In the genomic region with DNA sequence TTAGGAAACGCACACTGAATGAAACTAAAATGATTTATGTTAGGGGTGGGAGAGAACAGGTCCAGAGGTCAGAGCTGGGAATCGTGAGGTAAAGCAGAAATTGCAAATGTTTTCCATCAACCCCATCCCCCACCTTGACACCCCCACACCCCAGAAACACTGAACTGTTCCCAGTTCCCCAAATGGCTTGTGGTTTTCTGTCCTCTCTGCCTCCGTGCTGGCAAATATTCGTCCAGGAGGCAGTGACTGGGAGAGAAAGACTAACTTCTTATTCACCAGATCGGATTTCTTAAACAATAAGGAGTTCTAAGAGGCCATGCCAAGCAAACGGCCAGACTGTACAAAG, we compare ENCODE assay signal across 8 cellular contexts. TPM values are rescaled to one million over a fixed set of nuclear protein-coding genes. Genes with fewer than 3 reads are reported as not detected.
A peak's percentile ranks its signal among the peaks of the same experiment; 100 is the strongest.
DNase-seq lines count a peak whose midpoint lies in the region; ATAC-seq and TF ChIP-seq lines count a peak whose summit lies in the region.

No MANE protein-coding gene starts in this region.

- H3K27ac Mint-ChIP-seq in GM23338 (peak overlapping the region; percentile 77), activated B cell treated with CpG ODN at 0.5 μM for 24 hours (peak overlapping the region; percentile 80)

- H3K4me1 ChIP-seq in GM23338 (ENCODE audit: insufficient read depth) (peaks cover 45% of the 10 kb centered on the region), left ventricle myocardium inferior (peaks cover 95% of the 10 kb centered on the region), skeletal muscle satellite cell (ENCODE audit: control insufficient read depth, insufficient read depth, low read length) (peaks cover 39% of the 10 kb centered on the region)

- 0 out of 2 replicates have a peak overlapping the region, but pooled peaks have one; percentile 61 for H2AFZ ChIP-seq in GM23338

- H3K79me2 ChIP-seq in GM23338 (replicated peaks; ENCODE audit: insufficient read depth) = no peaks in the 10 kb centered on the region

- CTCF ChIA-PET in activated B cell treated with CpG ODN at 0.5 μM for 24 hours (lab: Charles Lee) = no interaction called here

- H3K27me3 Mint-ChIP-seq in GM23338 (ENCODE audit: insufficient read depth, low read depth, poor library complexity) (peaks cover 28% of the 10 kb centered on the region), activated B cell treated with CpG ODN at 0.5 μM for 24 hours (no peaks in the 10 kb centered on the region)

- no peaks in the 10 kb centered on the region; the same call in 2 of the 3 replicates for H3K9me3 Mint-ChIP-seq in GM23338
- peaks cover 3% of the 10 kb centered on the region for H3K9me3 Mint-ChIP-seq in activated B cell treated with CpG ODN at 0.5 μM for 24 hours

- H3K27me3 ChIP-seq in GM23338 (ENCODE audit: insufficient read depth) (peaks cover 9% of the 10 kb centered on the region), left ventricle myocardium inferior (ENCODE audit: low read depth) (no peaks in the 10 kb centered on the region), skeletal muscle satellite cell (ENCODE audit: control insufficient read depth, insufficient read depth, low read length) (no peaks in the 10 kb centered on the region)

- peak overlapping the region; percentile 65; the same call in 1 of the 2 replicates for H3K27ac ChIP-seq in GM23338 (ENCODE audit: low read depth)
- H3K27ac ChIP-seq in left ventricle myocardium inferior (replicated peaks) = peak overlapping the region; percentile 96

- intact Hi-C loops in activated B cell treated with CpG ODN at 0.5 μM for 24 hours (cut with micrococcal nuclease) (loop anchor here (1.0 to 2.0 kb wide), 4 partner anchors 11 to 41 kb away; a partner anchor contains a TSS), left ventricle myocardium inferior (cut with micrococcal nuclease) (no loop called here)

- POLR2A ChIA-PET in activated B cell treated with CpG ODN at 0.5 μM for 24 hours (lab: Charles Lee) = interaction anchor here (0.9 to 1.5 kb wide), 5 partner anchors 8 to 44 kb away, joined by 3 to 12 read pairs (median 4); no protein-coding TSS in a partner anchor

- peak overlapping the region; percentile 91 for H3K9ac ChIP-seq in skeletal muscle satellite cell (ENCODE audit: low read depth, low read length)

- H3K4me2 ChIP-seq in GM23338 = peak overlapping the region; percentile 91
- peak overlapping the region; percentile 87 for H3K4me2 ChIP-seq in skeletal muscle satellite cell (ENCODE audit: low read length)

- TF ChIP-seq CTCF in GM23338 (conservative IDR thresholded peaks at IDR 0.05; ENCODE audit: low read depth in 2 of 2) = no peak
- no peak for TF ChIP-seq CTCF in activated B cell treated with CpG ODN at 0.5 μM for 24 hours (IDR thresholded peaks at IDR 0.05)
- no peak for TF ChIP-seq CTCF in left ventricle myocardium inferior (IDR thresholded peaks at IDR 0.05; ENCODE audit: borderline replicate concordance)

- no peaks in the 10 kb centered on the region for H4K20me1 ChIP-seq in GM23338 (replicated peaks; ENCODE audit: insufficient read depth)

- H3K36me3 Mint-ChIP-seq in GM23338 (ENCODE audit: low read depth) (peaks cover 8% of the 10 kb centered on the region; the same call in 2 of the 3 replicates), activated B cell treated with CpG ODN at 0.5 μM for 24 hours (ENCODE audit: low read depth) (peaks cover 17% of the 10 kb centered on the region)

- H3K4me3 ChIP-seq in GM23338 (peak overlapping the region; percentile 76), left ventricle myocardium inferior (peak overlapping the region; percentile 85), skeletal muscle satellite cell (ENCODE audit: low read length) (peak overlapping the region; percentile 97)

- H3F3A ChIP-seq in GM23338 (replicated peaks; ENCODE audit: low read depth) = no peaks in the 10 kb centered on the region

- H3K9me2 ChIP-seq in GM23338 (ENCODE audit: insufficient read depth) = no peaks in the 10 kb centered on the region

- H3K4me1 Mint-ChIP-seq in GM23338 (peaks cover 51% of the 10 kb centered on the region), activated B cell treated with CpG ODN at 0.5 μM for 24 hours (peaks cover 47% of the 10 kb centered on the region)

- DNase-seq in GM23338 (ENCODE audit: low spot score) (no peak), activated B cell treated with CpG ODN at 0.5 μM for 24 hours (no peak), left ventricle myocardium inferior (no peak)

- H3K4me3 Mint-ChIP-seq in GM23338 (peak overlapping the region; percentile 81), activated B cell treated with CpG ODN at 0.5 μM for 24 hours (peak overlapping the region; percentile 85)

- no peak for ATAC-seq in GM23338
- ATAC-seq in activated B cell treated with CpG ODN at 0.5 μM for 24 hours (ENCODE audit: low read depth) = no peak
- ATAC-seq in GM21723 (IDR thresholded peaks at IDR 0.05; ENCODE audit: unreplicated experiment) = no peak
- no peak for ATAC-seq in GM19023 (IDR thresholded peaks at IDR 0.05; ENCODE audit: unreplicated experiment)
- ATAC-seq in HG02763 (IDR thresholded peaks at IDR 0.05; ENCODE audit: unreplicated experiment) = no peak
- no peak for ATAC-seq in HG03097 (IDR thresholded peaks at IDR 0.05; ENCODE audit: low FRiP score, unreplicated experiment)

- H3K36me3 ChIP-seq in GM23338 (ENCODE audit: insufficient read depth) = no peaks in the 10 kb centered on the region
- H3K36me3 ChIP-seq in left ventricle myocardium inferior = peaks cover 6% of the 10 kb centered on the region
- H3K36me3 ChIP-seq in skeletal muscle satellite cell (ENCODE audit: insufficient read depth, low read length) = peaks cover 4% of the 10 kb centered on the region

- H3K9me3 ChIP-seq in left ventricle myocardium inferior (replicated peaks) = peaks cover 4% of the 10 kb centered on the region
- no peaks in the 10 kb centered on the region for H3K9me3 ChIP-seq in skeletal muscle satellite cell (replicated peaks; ENCODE audit: low read length)

TF ChIP-seq in GM23338, 12 proteins besides CTCF, POLR2A, EP300 and RAD21:
- TF ChIP-seq JUNB (IDR thresholded peaks at IDR 0.05; ENCODE audit: unreplicated experiment) (no peak), CREB1 (CRISPR knock-in tag; IDR thresholded peaks at IDR 0.05; ENCODE audit: low read depth) (no peak), POLR2AphosphoS5 (IDR thresholded peaks at IDR 0.05; ENCODE audit: low read depth) (no peak), EZH2phosphoT487 (IDR thresholded peaks at IDR 0.05; ENCODE audit: unreplicated experiment) (no peak)

RNA-seq across cellular contexts. Expression of a gene that starts 0.7 kb away (rescaled TPM):
- 10.3 and 12.4 TPM in 2 replicates for total RNA-seq in GM23338 (2014; rRNA removed; shearing (Covaris generic))
- 13.6 and 17.8 TPM in 2 replicates for polyA plus RNA-seq in GM23338 (2016; fragmentation: Nextera tagmentation; extraction: Ambion mirVana)
- total RNA-seq in activated B cell treated with CpG ODN at 0.5 μM for 24 hours = 2.0 and 2.5 TPM in 2 replicates
- 103 TPM for total RNA-seq in left ventricle myocardium inferior
- total RNA-seq in skeletal muscle satellite cell (2012; rRNA removed) = 1.8 and 10.5 TPM in 2 replicates

RNA-seq across cellular contexts. Expression of a gene that starts 19.7 kb away (rescaled TPM):
- 0.12 and 1.3 TPM in 2 replicates for total RNA-seq in GM23338 (2014; rRNA removed; shearing (Covaris generic))
- polyA plus RNA-seq in GM23338 (2016; fragmentation: Nextera tagmentation; extraction: Ambion mirVana) = 0.37 TPM in 2 replicates
- 0.11 TPM in 1 of 2 replicates, not detected in the other for total RNA-seq in activated B cell treated with CpG ODN at 0.5 μM for 24 hours
- 27.5 TPM for total RNA-seq in left ventricle myocardium inferior
- 6.1 and 10.1 TPM in 2 replicates for total RNA-seq in skeletal muscle satellite cell (2012; rRNA removed)

RNA-seq across cellular contexts. Expression of a gene that starts 41.9 kb away (rescaled TPM):
- total RNA-seq in GM23338 (2014; rRNA removed; shearing (Covaris generic)) = 38.7 and 40.5 TPM in 2 replicates
- 72.8 and 81.8 TPM in 2 replicates for polyA plus RNA-seq in GM23338 (2016; fragmentation: Nextera tagmentation; extraction: Ambion mirVana)
- total RNA-seq in activated B cell treated with CpG ODN at 0.5 μM for 24 hours (34.2 and 37.5 TPM in 2 replicates), left ventricle myocardium inferior (14.2 TPM)
- total RNA-seq in skeletal muscle satellite cell (2012; rRNA removed) = 9.2 and 9.4 TPM in 2 replicates

RNA-seq across cellular contexts. Expression of a gene that starts 47.7 kb away (rescaled TPM):
- total RNA-seq in GM23338 (2014; rRNA removed; shearing (Covaris generic)) = not detected in 2 replicates
- polyA plus RNA-seq in GM23338 (2016; fragmentation: Nextera tagmentation; extraction: Ambion mirVana) = not detected in 2 replicates
- total RNA-seq in activated B cell treated with CpG ODN at 0.5 μM for 24 hours (not detected in 2 replicates), left ventricle myocardium inferior (not detected)
- not detected in 2 replicates for total RNA-seq in skeletal muscle satellite cell (2012; rRNA removed)

Comparison
In these comparisons a context has a peak if more than half of its experiments do, and no peak if none do; other contexts are left out.
1. RNA of a gene that starts 19.7 kb away (total RNA-seq): 27.5 TPM in left ventricle myocardium inferior (single experiment); 0.12 to 1.3 TPM in GM23338 and 0.11 TPM in activated B cell treated with CpG ODN at 0.5 μM for 24 hours; every median in the first group is over 10 times any median in the second.
2. Peak in every context shown above with its lines, with median percentiles within 50 percentile points of each other: H3K4me3 ChIP-seq.